In genomic region chr1:47507140-47507539, GRCh38 we compare ENCODE assay signal across 19 cellular contexts.
DNase-seq lines count a peak whose midpoint lies in the region; ATAC-seq and TF ChIP-seq lines count a peak whose summit lies in the region.
"Had no signal": no experiment of that assay in that cellular context is flagged by ENCODE, and none has a peak within 500 bp of the region (broad histone marks: within the 10 kb centered on the region; RNA-seq: fewer than 3 reads in every experiment).

No MANE protein-coding gene starts in this region.

- H3K9me3 Mint-ChIP-seq in Caco-2 (ENCODE audit: unreplicated experiment) (peaks cover under 1% of the 10 kb centered on the region), immature natural killer cell (no peaks in the 10 kb centered on the region)
- H3K9me3 Mint-ChIP-seq in activated naive CD4-positive, alpha-beta T cell treated with anti-CD3 and anti-CD28 coated beads, Interleukin-2, amount 50 U/mL, for 72 hours, result no peaks in the 10 kb centered on the region
- H3K9me3 Mint-ChIP-seq in activated CD4-positive, alpha-beta memory T cell treated with anti-CD3 and anti-CD28 coated beads, Interleukin-2, amount 10 ng/mL, durations not matched to agents 7 days and 5 days, result no peaks in the 10 kb centered on the region
- H3K9me3 Mint-ChIP-seq: activated naive CD4-positive, alpha-beta T cell treated with anti-CD3 and anti-CD28 coated beads, Interleukin-2, amount 10 ng/mL, durations not matched to agents 7 days and 5 days; activated T-cell treated with anti-CD3 and anti-CD28 coated beads, Interleukin-2, amount 50 U/mL, for 4 hours; GM23338 had no signal

- no peak for ATAC-seq in activated naive CD4-positive, alpha-beta T cell treated with anti-CD3 and anti-CD28 coated beads, Interleukin-2, amount 50 U/mL, for 72 hours
- no peak for ATAC-seq in GM21786 (IDR thresholded peaks at IDR 0.05; ENCODE audit: unreplicated experiment)

- peaks cover 15% of the 10 kb centered on the region; the same call in 1 of the 2 replicates for H3K4me1 ChIP-seq in Caco-2

- DNase-seq in CD1c-positive myeloid dendritic cell (ENCODE audit: extremely low spot score), result peak; percentile 38
- no peak for DNase-seq in Caco-2
- DNase-seq in RPMI7951 (ENCODE audit: low read depth), result peak; percentile 20
- no peak for DNase-seq in immature natural killer cell
- DNase-seq in GM19240 (ENCODE audit: insufficient read length, low spot score), result no peak
- no peak for DNase-seq in activated naive CD4-positive, alpha-beta T cell treated with anti-CD3 and anti-CD28 coated beads, Interleukin-2, amount 50 U/mL, for 72 hours (ENCODE audit: low spot score in 2 of 2)
- DNase-seq in activated CD4-positive, alpha-beta memory T cell treated with anti-CD3 and anti-CD28 coated beads, Interleukin-2, amount 10 ng/mL, durations not matched to agents 7 days and 5 days, result no peak
- DNase-seq: activated CD4-positive, CD25-positive, alpha-beta regulatory T cell; activated naive CD4-positive, alpha-beta T cell treated with anti-CD3 and anti-CD28 coated beads, Interleukin-2, amount 10 ng/mL, durations not matched to agents 7 days and 5 days; activated T-cell treated with anti-CD3 and anti-CD28 coated beads, Interleukin-2, amount 50 U/mL, for 4 hours; effector CD4-positive, alpha-beta T cell; foreskin melanocyte; NCI-H2171 treated with DMSO at 0.1 percent for 48 hours; RPMI8226; stimulated activated naive CD4-positive, alpha-beta T cell; T-helper 9 cell had no signal

- no peak overlapping the region for H3K4me3 ChIP-seq in Caco-2 (ENCODE audit: low read depth, low read length)

- H3K27me3 ChIP-seq in Caco-2 (replicated peaks; ENCODE audit: control insufficient read depth, insufficient read depth, low read length), result no peaks in the 10 kb centered on the region
- H3K27me3 ChIP-seq: testis had no signal

- H3K4me1 Mint-ChIP-seq in Caco-2 (ENCODE audit: low read depth, unreplicated experiment) (peaks cover 12% of the 10 kb centered on the region), immature natural killer cell (peaks cover 2 to 5% of the 10 kb centered on the region in 2 donors)
- H3K4me1 Mint-ChIP-seq in activated CD4-positive, alpha-beta memory T cell treated with anti-CD3 and anti-CD28 coated beads, Interleukin-2, amount 10 ng/mL, durations not matched to agents 7 days and 5 days, result peaks cover 1% of the 10 kb centered on the region
- H3K4me1 Mint-ChIP-seq: activated naive CD4-positive, alpha-beta T cell treated with anti-CD3 and anti-CD28 coated beads, Interleukin-2, amount 10 ng/mL, durations not matched to agents 7 days and 5 days; GM23338 had no signal

- H3K27me3 Mint-ChIP-seq in Caco-2 (ENCODE audit: insufficient read depth, unreplicated experiment), result no peaks in the 10 kb centered on the region
- H3K27me3 Mint-ChIP-seq in immature natural killer cell (ENCODE audit: low read depth in 3 of 3), result peaks cover 15 to 34% (median 16%) of the 10 kb centered on the region in 3 donors
- peaks cover 62% of the 10 kb centered on the region for H3K27me3 Mint-ChIP-seq in activated CD4-positive, alpha-beta memory T cell treated with anti-CD3 and anti-CD28 coated beads, Interleukin-2, amount 10 ng/mL, durations not matched to agents 7 days and 5 days

- no peak for TF ChIP-seq CTCF in Caco-2 (IDR thresholded peaks at IDR 0.05; ENCODE audit: insufficient read depth in 1 of 2, low read depth in 1 of 2, low read length in 1 of 2, severe bottlenecking in 1 of 2, unreplicated experiment in 1 of 2)

- no peaks in the 10 kb centered on the region for H3K36me3 ChIP-seq in Caco-2 (ENCODE audit: control insufficient read depth, insufficient read depth, low read length)

- CTCF ChIA-PET in Caco-2 (lab: Charles Lee), result interaction anchor here (1.2 to 3.6 kb wide), 3 partner anchors 30 to 219 kb away, joined by 8 to 47 read pairs (median 10); partner anchors contain the start of gene FOXD2
- CTCF ChIA-PET in activated CD4-positive, alpha-beta memory T cell treated with anti-CD3 and anti-CD28 coated beads, Interleukin-2, amount 10 ng/mL, durations not matched to agents 7 days and 5 days (lab: Charles Lee), result no interaction called here

- H3K9me3 ChIP-seq in Caco-2, result no peaks in the 10 kb centered on the region
- H3K9me3 ChIP-seq: testis had no signal

- intact Hi-C loops in Caco-2 (cut with micrococcal nuclease; ENCODE audit: unreplicated experiment), result no loop called here

- BruUV-seq in Caco-2 (replicated peaks; lab: Mats Ljungman, UMichigan), result no TSS peak

- H3K36me3 Mint-ChIP-seq in Caco-2 (ENCODE audit: insufficient read depth, unreplicated experiment), result no peaks in the 10 kb centered on the region
- peaks cover 0 to 4% (median 0%) of the 10 kb centered on the region in 3 donors for H3K36me3 Mint-ChIP-seq in immature natural killer cell
- no peaks in the 10 kb centered on the region for H3K36me3 Mint-ChIP-seq in activated naive CD4-positive, alpha-beta T cell treated with anti-CD3 and anti-CD28 coated beads, Interleukin-2, amount 50 U/mL, for 72 hours
- H3K36me3 Mint-ChIP-seq in activated CD4-positive, alpha-beta memory T cell treated with anti-CD3 and anti-CD28 coated beads, Interleukin-2, amount 10 ng/mL, durations not matched to agents 7 days and 5 days (ENCODE audit: low read depth), result peaks cover 4% of the 10 kb centered on the region
- H3K36me3 Mint-ChIP-seq: activated naive CD4-positive, alpha-beta T cell treated with anti-CD3 and anti-CD28 coated beads, Interleukin-2, amount 10 ng/mL, durations not matched to agents 7 days and 5 days had no signal

- H3K27ac Mint-ChIP-seq in Caco-2 (ENCODE audit: unreplicated experiment) (no peak overlapping the region), immature natural killer cell (no peak overlapping the region)
- H3K27ac Mint-ChIP-seq in activated naive CD4-positive, alpha-beta T cell treated with anti-CD3 and anti-CD28 coated beads, Interleukin-2, amount 50 U/mL, for 72 hours, result no peak overlapping the region
- no peak overlapping the region for H3K27ac Mint-ChIP-seq in activated CD4-positive, alpha-beta memory T cell treated with anti-CD3 and anti-CD28 coated beads, Interleukin-2, amount 10 ng/mL, durations not matched to agents 7 days and 5 days
- H3K27ac Mint-ChIP-seq: activated naive CD4-positive, alpha-beta T cell treated with anti-CD3 and anti-CD28 coated beads, Interleukin-2, amount 10 ng/mL, durations not matched to agents 7 days and 5 days; GM23338 had no signal

- POLR2A ChIA-PET in Caco-2 (lab: Charles Lee), result interaction anchor here (0.5 to 1.5 kb wide), 3 partner anchors 29 to 70 kb away, joined by 5 to 17 read pairs (median 6); partner anchors contain the start of gene FOXD2
- POLR2A ChIA-PET in activated CD4-positive, alpha-beta memory T cell treated with anti-CD3 and anti-CD28 coated beads, Interleukin-2, amount 10 ng/mL, durations not matched to agents 7 days and 5 days (lab: Charles Lee), result no interaction called here

- H3K4me3 Mint-ChIP-seq in Caco-2 (ENCODE audit: unreplicated experiment) (peak overlapping the region; percentile 71), immature natural killer cell (peak overlapping the region in 3 of 5 donors; percentile 42 to 64 (median 53))
- H3K4me3 Mint-ChIP-seq in activated CD4-positive, alpha-beta memory T cell treated with anti-CD3 and anti-CD28 coated beads, Interleukin-2, amount 10 ng/mL, durations not matched to agents 7 days and 5 days, result no peak overlapping the region
- H3K4me3 Mint-ChIP-seq: activated naive CD4-positive, alpha-beta T cell treated with anti-CD3 and anti-CD28 coated beads, Interleukin-2, amount 10 ng/mL, durations not matched to agents 7 days and 5 days; activated T-cell treated with anti-CD3 and anti-CD28 coated beads, Interleukin-2, amount 50 U/mL, for 4 hours had no signal

Comparison
In these comparisons a context has a peak if more than half of its experiments do, and no peak if none do; other contexts are left out.
1. DNase-seq: peak in CD1c-positive myeloid dendritic cell (single experiment) and RPMI7951 (single experiment); none in Caco-2 (0 of 2), immature natural killer cell (0 of 3), GM19240 (single experiment), activated naive CD4-positive, alpha-beta T cell treated with anti-CD3 and anti-CD28 coated beads, Interleukin-2, amount 50 U/mL, for 72 hours (0 of 2) and activated CD4-positive, alpha-beta memory T cell treated with anti-CD3 and anti-CD28 coated beads, Interleukin-2, amount 10 ng/mL, durations not matched to agents 7 days and 5 days (single experiment).